8 cellular contexts compared by ENCODE assay signal in genomic region chr1:156660752-156661112, GRCh38. TPM values are rescaled to one million over a fixed set of nuclear protein-coding genes. Genes with fewer than 3 reads are reported as not detected.
A peak's percentile ranks its signal among the peaks of the same experiment; 100 is the strongest.
DNase-seq lines count a peak whose midpoint lies in the region; ATAC-seq and TF ChIP-seq lines count a peak whose summit lies in the region.

No MANE protein-coding gene starts in this region.

- H3K27me3 ChIP-seq in HAP-1 (ENCODE audit: low read depth) (no peaks in the 10 kb centered on the region), right atrium auricular region (no peaks in the 10 kb centered on the region)

- in situ Hi-C loops in HAP-1 (cut with MboI; ENCODE audit: low sequenced_read_pairs), result no loop called here

- no peaks in the 10 kb centered on the region for H3K9me3 ChIP-seq in HAP-1
- no peaks in the 10 kb centered on the region for H3K9me3 ChIP-seq in right atrium auricular region

- peak; percentile 8 for ATAC-seq in stimulated activated naive CD8-positive, alpha-beta T cell treated with anti-CD3 and anti-CD28 coated beads, Interleukin-15, Interleukin-2, amounts not matched to agents 100 U/mL and 50 U/mL, for 24 hours
- no peak for ATAC-seq in esophagus mucosa

- peak overlapping the region; percentile 93 to 96 for H3K27ac ChIP-seq in right atrium auricular region

- TF ChIP-seq CTCF in WI38 (IDR thresholded peaks at IDR 0.05; ENCODE audit: low read depth, low read length), result no peak
- no peak for TF ChIP-seq CTCF in right atrium auricular region (IDR thresholded peaks at IDR 0.05)

- H3K4me3 ChIP-seq in HAP-1 (peak overlapping the region; percentile 25), WI38 (ENCODE audit: low read depth, low read length) (peak overlapping the region; percentile 35), right atrium auricular region (peak overlapping the region; percentile 29 to 49)

- H3K4me1 ChIP-seq in HAP-1 (peaks cover 39% of the 10 kb centered on the region), right atrium auricular region (peaks cover 0 to 94% of the 10 kb centered on the region in 2 donors)

- H3K36me3 ChIP-seq in HAP-1 (replicated peaks) (no peaks in the 10 kb centered on the region; the same call in 1 of the 2 replicates), right atrium auricular region (no peaks in the 10 kb centered on the region)

- DNase-seq in HAP-1 (ENCODE audit: low spot score in 2 of 2) (no peak), right atrium auricular region (ENCODE audit: low spot score) (no peak), SK-N-DZ (ENCODE audit: low spot score) (no peak), KG1 (lab: John Stamatoyannopoulos, UW) (no peak)
- DNase-seq in stimulated activated naive CD8-positive, alpha-beta T cell treated with anti-CD3 and anti-CD28 coated beads, Interleukin-15, Interleukin-2, amounts not matched to agents 100 U/mL and 50 U/mL, for 24 hours, result no peak
- DNase-seq in stimulated activated CD4-positive, alpha-beta T cell treated with anti-CD3 and anti-CD28 coated beads, Interleukin-4, amount 100 ng/mL, for 4 hours, result no peak

RNA-seq across cellular contexts. Expression of gene NES, which starts 16.5 kb away (rescaled TPM):
- total RNA-seq in right atrium auricular region, result 100 to 1,000 TPM; 134 to 173 TPM
- polyA plus RNA-seq in SK-N-DZ (2014; cell fraction: cytosol; rRNA removed), result 14.8 and 34.1 TPM in 2 replicates
- polyA plus RNA-seq in SK-N-DZ (2014; cell fraction: nucleus; rRNA removed), result 38.7 and 46.8 TPM in 2 replicates
- total RNA-seq in esophagus mucosa, result 3.0 TPM

RNA-seq across cellular contexts. Expression of gene BCAN, which starts 18.8 kb away (rescaled TPM):
- total RNA-seq in right atrium auricular region (not detected), esophagus mucosa (not detected)
- 0.50 TPM in 1 of 2 replicates, not detected in the other for polyA plus RNA-seq in SK-N-DZ (2014; cell fraction: cytosol; rRNA removed)
- not detected in 2 replicates for polyA plus RNA-seq in SK-N-DZ (2014; cell fraction: nucleus; rRNA removed)

RNA-seq across cellular contexts. Expression of gene HAPLN2, which starts 41.5 kb away (rescaled TPM):
- total RNA-seq in right atrium auricular region, result 1 to 10 TPM; 1.2 to 1.8 TPM
- not detected in 2 replicates for polyA plus RNA-seq in SK-N-DZ (2014; cell fraction: cytosol; rRNA removed)
- 1.5 and 2.5 TPM in 2 replicates for polyA plus RNA-seq in SK-N-DZ (2014; cell fraction: nucleus; rRNA removed)
- total RNA-seq in esophagus mucosa, result not detected

RNA-seq across cellular contexts. Expression of gene CRABP2, which starts 44.7 kb away (rescaled TPM):
- 1 to 10 TPM in 1 of 2 donors, under 1 TPM in 1; 0.67 to 2.5 TPM for total RNA-seq in right atrium auricular region
- polyA plus RNA-seq in SK-N-DZ (2014; cell fraction: cytosol; rRNA removed), result 5.4 and 5.6 TPM in 2 replicates
- 1.1 and 1.9 TPM in 2 replicates for polyA plus RNA-seq in SK-N-DZ (2014; cell fraction: nucleus; rRNA removed)
- 1,373 TPM for total RNA-seq in esophagus mucosa

RNA-seq across cellular contexts. Expression of gene GPATCH4, which starts 59.5 kb away (rescaled TPM):
- total RNA-seq in right atrium auricular region, result 10 to 100 TPM; 12.7 to 14.3 TPM
- 23.0 and 26.2 TPM in 2 replicates for polyA plus RNA-seq in SK-N-DZ (2014; cell fraction: cytosol; rRNA removed)
- polyA plus RNA-seq in SK-N-DZ (2014; cell fraction: nucleus; rRNA removed), result 37.6 and 44.8 TPM in 2 replicates
- 20.3 TPM for total RNA-seq in esophagus mucosa

Comparison
In these comparisons a context has a peak if more than half of its experiments do, and no peak if none do; other contexts are left out.
1. RNA of gene NES, which starts 16.5 kb away (total RNA-seq): 134 to 173 TPM in right atrium auricular region; 3.0 TPM in esophagus mucosa (single experiment); every median in the first group is over 10 times any median in the second.
2. Peak in every context shown above with its lines, with median percentiles within 50 percentile points of each other: H3K4me3 ChIP-seq.